In the genomic region with DNA sequence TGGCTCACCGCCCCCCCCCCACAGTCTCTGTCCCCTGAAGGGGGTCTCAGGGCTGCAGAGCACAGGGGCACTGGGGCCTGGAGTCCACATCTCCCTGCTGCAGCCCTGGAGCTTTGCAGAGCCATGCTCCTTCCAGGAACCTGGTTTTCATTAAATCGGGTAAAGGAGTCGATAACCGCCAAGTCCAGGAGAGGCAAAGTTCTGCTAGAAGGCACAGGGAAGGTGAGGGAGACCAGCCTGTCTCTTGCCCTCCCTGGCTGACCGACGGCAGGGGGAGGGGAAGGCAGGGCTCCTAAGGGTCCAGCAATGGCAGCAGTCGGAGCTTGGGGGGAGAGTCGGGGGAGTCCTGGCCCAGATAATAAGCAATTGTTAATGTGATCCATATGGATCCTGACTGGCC, we compare ENCODE assay signal across 2 cellular contexts.
TF ChIP-seq lines count a peak whose summit lies in the region.

No MANE protein-coding gene starts in this region.

TF ChIP-seq in GM23338, 12 proteins besides CTCF, POLR2A, EP300 and RAD21:
- TF ChIP-seq CREB1 (CRISPR knock-in tag; IDR thresholded peaks at IDR 0.05; ENCODE audit: low read depth), result no peak
- TF ChIP-seq NANOG (IDR thresholded peaks at IDR 0.05; ENCODE audit: borderline replicate concordance), result no peak
- no peak for TF ChIP-seq POLR2AphosphoS5 (IDR thresholded peaks at IDR 0.05; ENCODE audit: low read depth)
- TF ChIP-seq JUNB (IDR thresholded peaks at IDR 0.05; ENCODE audit: unreplicated experiment), result no peak
- TF ChIP-seq EZH2phosphoT487 (IDR thresholded peaks at IDR 0.05; ENCODE audit: unreplicated experiment), result no peak
- TF ChIP-seq ZNF331 (CRISPR knock-in tag; IDR thresholded peaks at IDR 0.05; ENCODE audit: low read depth), result no peak
- TF ChIP-seq, protein P1, sequence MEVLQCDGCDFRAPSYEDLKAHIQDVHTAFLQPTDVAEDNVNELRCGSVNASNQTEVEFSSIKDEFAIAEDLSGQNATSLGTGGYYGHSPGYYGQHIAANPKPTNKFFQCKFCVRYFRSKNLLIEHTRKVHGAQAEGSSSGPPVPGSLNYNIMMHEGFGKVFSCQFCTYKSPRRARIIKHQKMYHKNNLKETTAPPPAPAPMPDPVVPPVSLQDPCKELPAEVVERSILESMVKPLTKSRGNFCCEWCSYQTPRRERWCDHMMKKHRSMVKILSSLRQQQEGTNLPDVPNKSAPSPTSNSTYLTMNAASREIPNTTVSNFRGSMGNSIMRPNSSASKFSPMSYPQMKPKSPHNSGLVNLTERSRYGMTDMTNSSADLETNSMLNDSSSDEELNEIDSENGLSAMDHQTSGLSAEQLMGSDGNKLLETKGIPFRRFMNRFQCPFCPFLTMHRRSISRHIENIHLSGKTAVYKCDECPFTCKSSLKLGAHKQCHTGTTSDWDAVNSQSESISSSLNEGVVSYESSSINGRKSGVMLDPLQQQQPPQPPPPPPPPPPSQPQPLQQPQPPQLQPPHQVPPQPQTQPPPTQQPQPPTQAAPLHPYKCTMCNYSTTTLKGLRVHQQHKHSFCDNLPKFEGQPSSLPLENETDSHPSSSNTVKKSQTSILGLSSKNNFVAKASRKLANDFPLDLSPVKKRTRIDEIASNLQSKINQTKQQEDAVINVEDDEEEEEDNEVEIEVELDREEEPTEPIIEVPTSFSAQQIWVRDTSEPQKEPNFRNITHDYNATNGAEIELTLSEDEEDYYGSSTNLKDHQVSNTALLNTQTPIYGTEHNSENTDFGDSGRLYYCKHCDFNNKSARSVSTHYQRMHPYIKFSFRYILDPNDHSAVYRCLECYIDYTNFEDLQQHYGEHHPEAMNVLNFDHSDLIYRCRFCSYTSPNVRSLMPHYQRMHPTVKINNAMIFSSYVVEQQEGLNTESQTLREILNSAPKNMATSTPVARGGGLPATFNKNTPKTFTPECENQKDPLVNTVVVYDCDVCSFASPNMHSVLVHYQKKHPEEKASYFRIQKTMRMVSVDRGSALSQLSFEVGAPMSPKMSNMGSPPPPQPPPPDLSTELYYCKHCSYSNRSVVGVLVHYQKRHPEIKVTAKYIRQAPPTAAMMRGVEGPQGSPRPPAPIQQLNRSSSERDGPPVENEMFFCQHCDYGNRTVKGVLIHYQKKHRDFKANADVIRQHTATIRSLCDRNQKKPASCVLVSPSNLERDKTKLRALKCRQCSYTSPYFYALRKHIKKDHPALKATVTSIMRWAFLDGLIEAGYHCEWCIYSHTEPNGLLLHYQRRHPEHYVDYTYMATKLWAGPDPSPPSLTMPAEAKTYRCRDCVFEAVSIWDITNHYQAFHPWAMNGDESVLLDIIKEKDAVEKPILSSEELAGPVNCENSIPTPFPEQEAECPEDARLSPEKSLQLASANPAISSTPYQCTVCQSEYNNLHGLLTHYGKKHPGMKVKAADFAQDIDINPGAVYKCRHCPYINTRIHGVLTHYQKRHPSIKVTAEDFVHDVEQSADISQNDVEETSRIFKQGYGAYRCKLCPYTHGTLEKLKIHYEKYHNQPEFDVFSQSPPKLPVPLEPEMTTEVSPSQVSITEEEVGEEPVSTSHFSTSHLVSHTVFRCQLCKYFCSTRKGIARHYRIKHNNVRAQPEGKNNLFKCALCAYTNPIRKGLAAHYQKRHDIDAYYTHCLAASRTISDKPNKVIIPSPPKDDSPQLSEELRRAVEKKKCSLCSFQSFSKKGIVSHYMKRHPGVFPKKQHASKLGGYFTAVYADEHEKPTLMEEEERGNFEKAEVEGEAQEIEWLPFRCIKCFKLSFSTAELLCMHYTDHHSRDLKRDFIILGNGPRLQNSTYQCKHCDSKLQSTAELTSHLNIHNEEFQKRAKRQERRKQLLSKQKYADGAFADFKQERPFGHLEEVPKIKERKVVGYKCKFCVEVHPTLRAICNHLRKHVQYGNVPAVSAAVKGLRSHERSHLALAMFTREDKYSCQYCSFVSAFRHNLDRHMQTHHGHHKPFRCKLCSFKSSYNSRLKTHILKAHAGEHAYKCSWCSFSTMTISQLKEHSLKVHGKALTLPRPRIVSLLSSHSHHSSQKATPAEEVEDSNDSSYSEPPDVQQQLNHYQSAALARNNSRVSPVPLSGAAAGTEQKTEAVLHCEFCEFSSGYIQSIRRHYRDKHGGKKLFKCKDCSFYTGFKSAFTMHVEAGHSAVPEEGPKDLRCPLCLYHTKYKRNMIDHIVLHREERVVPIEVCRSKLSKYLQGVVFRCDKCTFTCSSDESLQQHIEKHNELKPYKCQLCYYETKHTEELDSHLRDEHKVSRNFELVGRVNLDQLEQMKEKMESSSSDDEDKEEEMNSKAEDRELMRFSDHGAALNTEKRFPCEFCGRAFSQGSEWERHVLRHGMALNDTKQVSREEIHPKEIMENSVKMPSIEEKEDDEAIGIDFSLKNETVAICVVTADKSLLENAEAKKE (CRISPR knock-in tag; IDR thresholded peaks at IDR 0.05), result no peak
- no peak for TF ChIP-seq EZH2 (IDR thresholded peaks at IDR 0.05; ENCODE audit: low read depth, unreplicated experiment)
- TF ChIP-seq STAT1 (IDR thresholded peaks at IDR 0.05; ENCODE audit: unreplicated experiment), result no peak
- TF ChIP-seq ZNF114 (CRISPR knock-in tag; IDR thresholded peaks at IDR 0.05), result no peak
- TF ChIP-seq REST (IDR thresholded peaks at IDR 0.05; ENCODE audit: unreplicated experiment), result no peak

TF ChIP-seq in H1, 55 proteins besides CTCF, POLR2A, EP300 and RAD21:
- TF ChIP-seq EZH2 (IDR thresholded peaks at IDR 0.05; ENCODE audit: low read depth, low read length, severe bottlenecking), result no peak
- no peak for TF ChIP-seq KDM4A (IDR thresholded peaks at IDR 0.05; ENCODE audit: low read depth, low read length, severe bottlenecking)
- TF ChIP-seq SP1 (IDR thresholded peaks at IDR 0.05; ENCODE audit: low read depth, low read length), result no peak
- no peak for TF ChIP-seq JUND (IDR thresholded peaks at IDR 0.05; ENCODE audit: low read length)
- TF ChIP-seq E2F6 (IDR thresholded peaks at IDR 0.05), result no peak
- TF ChIP-seq YY1 (IDR thresholded peaks at IDR 0.05; ENCODE audit: low read depth, low read length), result no peak
- TF ChIP-seq EGR1 (IDR thresholded peaks at IDR 0.05; ENCODE audit: borderline replicate concordance, low read depth, low read length), result no peak
- no peak for TF ChIP-seq JUN (IDR thresholded peaks at IDR 0.05; ENCODE audit: low read depth, low read length)
- TF ChIP-seq, protein P2, sequence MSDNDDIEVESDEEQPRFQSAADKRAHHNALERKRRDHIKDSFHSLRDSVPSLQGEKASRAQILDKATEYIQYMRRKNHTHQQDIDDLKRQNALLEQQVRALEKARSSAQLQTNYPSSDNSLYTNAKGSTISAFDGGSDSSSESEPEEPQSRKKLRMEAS (IDR thresholded peaks at IDR 0.05), result no peak
- no peak for TF ChIP-seq SUZ12 (IDR thresholded peaks at IDR 0.05; ENCODE audit: low read length)
- TF ChIP-seq SIX5 (IDR thresholded peaks at IDR 0.05; ENCODE audit: low read depth, low read length), result no peak
- TF ChIP-seq, protein P3, sequence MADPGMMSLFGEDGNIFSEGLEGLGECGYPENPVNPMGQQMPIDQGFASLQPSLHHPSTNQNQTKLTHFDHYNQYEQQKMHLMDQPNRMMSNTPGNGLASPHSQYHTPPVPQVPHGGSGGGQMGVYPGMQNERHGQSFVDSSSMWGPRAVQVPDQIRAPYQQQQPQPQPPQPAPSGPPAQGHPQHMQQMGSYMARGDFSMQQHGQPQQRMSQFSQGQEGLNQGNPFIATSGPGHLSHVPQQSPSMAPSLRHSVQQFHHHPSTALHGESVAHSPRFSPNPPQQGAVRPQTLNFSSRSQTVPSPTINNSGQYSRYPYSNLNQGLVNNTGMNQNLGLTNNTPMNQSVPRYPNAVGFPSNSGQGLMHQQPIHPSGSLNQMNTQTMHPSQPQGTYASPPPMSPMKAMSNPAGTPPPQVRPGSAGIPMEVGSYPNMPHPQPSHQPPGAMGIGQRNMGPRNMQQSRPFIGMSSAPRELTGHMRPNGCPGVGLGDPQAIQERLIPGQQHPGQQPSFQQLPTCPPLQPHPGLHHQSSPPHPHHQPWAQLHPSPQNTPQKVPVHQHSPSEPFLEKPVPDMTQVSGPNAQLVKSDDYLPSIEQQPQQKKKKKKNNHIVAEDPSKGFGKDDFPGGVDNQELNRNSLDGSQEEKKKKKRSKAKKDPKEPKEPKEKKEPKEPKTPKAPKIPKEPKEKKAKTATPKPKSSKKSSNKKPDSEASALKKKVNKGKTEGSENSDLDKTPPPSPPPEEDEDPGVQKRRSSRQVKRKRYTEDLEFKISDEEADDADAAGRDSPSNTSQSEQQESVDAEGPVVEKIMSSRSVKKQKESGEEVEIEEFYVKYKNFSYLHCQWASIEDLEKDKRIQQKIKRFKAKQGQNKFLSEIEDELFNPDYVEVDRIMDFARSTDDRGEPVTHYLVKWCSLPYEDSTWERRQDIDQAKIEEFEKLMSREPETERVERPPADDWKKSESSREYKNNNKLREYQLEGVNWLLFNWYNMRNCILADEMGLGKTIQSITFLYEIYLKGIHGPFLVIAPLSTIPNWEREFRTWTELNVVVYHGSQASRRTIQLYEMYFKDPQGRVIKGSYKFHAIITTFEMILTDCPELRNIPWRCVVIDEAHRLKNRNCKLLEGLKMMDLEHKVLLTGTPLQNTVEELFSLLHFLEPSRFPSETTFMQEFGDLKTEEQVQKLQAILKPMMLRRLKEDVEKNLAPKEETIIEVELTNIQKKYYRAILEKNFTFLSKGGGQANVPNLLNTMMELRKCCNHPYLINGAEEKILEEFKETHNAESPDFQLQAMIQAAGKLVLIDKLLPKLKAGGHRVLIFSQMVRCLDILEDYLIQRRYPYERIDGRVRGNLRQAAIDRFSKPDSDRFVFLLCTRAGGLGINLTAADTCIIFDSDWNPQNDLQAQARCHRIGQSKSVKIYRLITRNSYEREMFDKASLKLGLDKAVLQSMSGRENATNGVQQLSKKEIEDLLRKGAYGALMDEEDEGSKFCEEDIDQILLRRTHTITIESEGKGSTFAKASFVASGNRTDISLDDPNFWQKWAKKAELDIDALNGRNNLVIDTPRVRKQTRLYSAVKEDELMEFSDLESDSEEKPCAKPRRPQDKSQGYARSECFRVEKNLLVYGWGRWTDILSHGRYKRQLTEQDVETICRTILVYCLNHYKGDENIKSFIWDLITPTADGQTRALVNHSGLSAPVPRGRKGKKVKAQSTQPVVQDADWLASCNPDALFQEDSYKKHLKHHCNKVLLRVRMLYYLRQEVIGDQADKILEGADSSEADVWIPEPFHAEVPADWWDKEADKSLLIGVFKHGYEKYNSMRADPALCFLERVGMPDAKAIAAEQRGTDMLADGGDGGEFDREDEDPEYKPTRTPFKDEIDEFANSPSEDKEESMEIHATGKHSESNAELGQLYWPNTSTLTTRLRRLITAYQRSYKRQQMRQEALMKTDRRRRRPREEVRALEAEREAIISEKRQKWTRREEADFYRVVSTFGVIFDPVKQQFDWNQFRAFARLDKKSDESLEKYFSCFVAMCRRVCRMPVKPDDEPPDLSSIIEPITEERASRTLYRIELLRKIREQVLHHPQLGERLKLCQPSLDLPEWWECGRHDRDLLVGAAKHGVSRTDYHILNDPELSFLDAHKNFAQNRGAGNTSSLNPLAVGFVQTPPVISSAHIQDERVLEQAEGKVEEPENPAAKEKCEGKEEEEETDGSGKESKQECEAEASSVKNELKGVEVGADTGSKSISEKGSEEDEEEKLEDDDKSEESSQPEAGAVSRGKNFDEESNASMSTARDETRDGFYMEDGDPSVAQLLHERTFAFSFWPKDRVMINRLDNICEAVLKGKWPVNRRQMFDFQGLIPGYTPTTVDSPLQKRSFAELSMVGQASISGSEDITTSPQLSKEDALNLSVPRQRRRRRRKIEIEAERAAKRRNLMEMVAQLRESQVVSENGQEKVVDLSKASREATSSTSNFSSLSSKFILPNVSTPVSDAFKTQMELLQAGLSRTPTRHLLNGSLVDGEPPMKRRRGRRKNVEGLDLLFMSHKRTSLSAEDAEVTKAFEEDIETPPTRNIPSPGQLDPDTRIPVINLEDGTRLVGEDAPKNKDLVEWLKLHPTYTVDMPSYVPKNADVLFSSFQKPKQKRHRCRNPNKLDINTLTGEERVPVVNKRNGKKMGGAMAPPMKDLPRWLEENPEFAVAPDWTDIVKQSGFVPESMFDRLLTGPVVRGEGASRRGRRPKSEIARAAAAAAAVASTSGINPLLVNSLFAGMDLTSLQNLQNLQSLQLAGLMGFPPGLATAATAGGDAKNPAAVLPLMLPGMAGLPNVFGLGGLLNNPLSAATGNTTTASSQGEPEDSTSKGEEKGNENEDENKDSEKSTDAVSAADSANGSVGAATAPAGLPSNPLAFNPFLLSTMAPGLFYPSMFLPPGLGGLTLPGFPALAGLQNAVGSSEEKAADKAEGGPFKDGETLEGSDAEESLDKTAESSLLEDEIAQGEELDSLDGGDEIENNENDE (IDR thresholded peaks at IDR 0.05; ENCODE audit: insufficient replicate concordance, low read length), result no peak
- no peak for TF ChIP-seq SP2 (IDR thresholded peaks at IDR 0.05; ENCODE audit: low read length)
- no peak for TF ChIP-seq SAP30 (IDR thresholded peaks at IDR 0.05; ENCODE audit: insufficient read depth, insufficient replicate concordance, low read length)
- no peak for TF ChIP-seq HDAC2 (IDR thresholded peaks at IDR 0.05; ENCODE audit: borderline replicate concordance in 1 of 2, low read depth in 2 of 2, low read length in 2 of 2)
TF ChIP-seq in H1: peak in this region for 0.
